Comparison of ENCODE assay signal across 1 cellular context in the genomic region with DNA sequence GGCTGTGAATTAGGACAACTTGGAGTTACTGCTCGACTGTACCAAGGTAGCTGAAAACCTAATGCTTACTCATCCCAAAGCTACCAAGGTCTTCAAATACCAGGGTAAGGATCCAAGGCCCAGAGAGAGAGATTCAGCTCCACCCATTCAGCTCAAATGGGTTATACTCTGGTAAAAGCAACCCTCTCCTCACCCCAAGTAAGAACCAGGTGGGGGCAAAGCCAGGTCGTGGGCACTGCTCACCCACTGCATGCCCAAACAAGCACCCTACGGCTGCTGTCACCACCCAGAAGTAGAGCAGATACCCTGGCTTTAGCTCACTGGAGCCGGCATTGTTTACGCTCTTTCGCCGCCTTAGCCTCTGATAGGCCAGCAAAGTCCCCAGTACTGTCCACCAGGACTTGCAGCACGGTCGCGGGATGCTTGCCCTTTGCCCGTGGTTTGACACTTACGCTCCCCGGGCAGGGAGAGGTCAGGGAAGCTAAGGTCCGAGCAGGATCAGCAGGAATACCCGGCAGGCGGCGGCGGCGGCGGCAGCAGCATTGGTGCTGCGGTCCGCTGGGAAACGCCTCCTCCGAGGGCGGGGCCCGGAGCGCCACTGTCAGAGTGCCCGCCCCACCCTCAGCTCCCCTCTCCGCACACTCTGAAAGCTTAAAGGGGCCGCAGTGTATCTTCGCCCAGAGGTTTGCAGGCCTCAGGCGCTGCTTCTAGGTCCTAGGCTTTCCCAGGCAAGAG.
TF ChIP-seq lines count a peak whose summit lies in the region.

No MANE protein-coding gene starts in this region.

TF ChIP-seq in HepG2, 621 proteins besides CTCF, POLR2A, EP300 and RAD21 (continued from another document and continues in another):
- TF ChIP-seq, protein P1, sequence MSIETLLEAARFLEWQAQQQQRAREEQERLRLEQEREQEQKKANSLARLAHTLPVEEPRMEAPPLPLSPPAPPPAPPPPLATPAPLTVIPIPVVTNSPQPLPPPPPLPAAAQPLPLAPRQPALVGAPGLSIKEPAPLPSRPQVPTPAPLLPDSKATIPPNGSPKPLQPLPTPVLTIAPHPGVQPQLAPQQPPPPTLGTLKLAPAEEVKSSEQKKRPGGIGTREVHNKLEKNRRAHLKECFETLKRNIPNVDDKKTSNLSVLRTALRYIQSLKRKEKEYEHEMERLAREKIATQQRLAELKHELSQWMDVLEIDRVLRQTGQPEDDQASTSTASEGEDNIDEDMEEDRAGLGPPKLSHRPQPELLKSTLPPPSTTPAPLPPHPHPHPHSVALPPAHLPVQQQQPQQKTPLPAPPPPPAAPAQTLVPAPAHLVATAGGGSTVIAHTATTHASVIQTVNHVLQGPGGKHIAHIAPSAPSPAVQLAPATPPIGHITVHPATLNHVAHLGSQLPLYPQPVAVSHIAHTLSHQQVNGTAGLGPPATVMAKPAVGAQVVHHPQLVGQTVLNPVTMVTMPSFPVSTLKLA (IDR thresholded peaks at IDR 0.05), result peak; percentile 44
- TF ChIP-seq TBX2 (CRISPR knock-in tag; IDR thresholded peaks at IDR 0.05; ENCODE audit: borderline replicate concordance) (peak; percentile 90), RXRA (CRISPR knock-in tag; IDR thresholded peaks at IDR 0.05) (peak; percentile 98), THYN1 (CRISPR knock-in tag; IDR thresholded peaks at IDR 0.05; ENCODE audit: borderline replicate concordance, low read depth) (no peak), ZNF234 (CRISPR knock-in tag; conservative IDR thresholded peaks at IDR 0.05) (no peak), RELA (CRISPR knock-in tag; IDR thresholded peaks at IDR 0.05) (no peak), NR2C2 (CRISPR knock-in tag; IDR thresholded peaks at IDR 0.05; ENCODE audit: borderline replicate concordance) (peak; percentile 88), JARID2 (CRISPR knock-in tag; IDR thresholded peaks at IDR 0.05; ENCODE audit: insufficient replicate concordance) (no peak), SNAPC2 (CRISPR knock-in tag; IDR thresholded peaks at IDR 0.05) (no peak), EZH2 (conservative IDR thresholded peaks at IDR 0.05; ENCODE audit: low read depth, low read length) (no peak), TBX3 (IDR thresholded peaks at IDR 0.05; ENCODE audit: borderline replicate concordance) (peak; percentile 78; the same call in 1 of the 2 replicates), ZNF747 (CRISPR knock-in tag; IDR thresholded peaks at IDR 0.05; ENCODE audit: borderline replicate concordance) (no peak), ZNF780A (CRISPR knock-in tag; IDR thresholded peaks at IDR 0.05) (0 out of 2 replicates have a peak, but pooled peaks have one; percentile 30), TOE1 (CRISPR knock-in tag; IDR thresholded peaks at IDR 0.05) (no peak), ARNTL (CRISPR knock-in tag; IDR thresholded peaks at IDR 0.05) (0 out of 2 replicates have a peak, but pooled peaks have one; percentile 44), NR2F6 (IDR thresholded peaks at IDR 0.05) (peak; percentile 79), NR2F6 (CRISPR knock-in tag; IDR thresholded peaks at IDR 0.05) (peak; percentile 94), ZNF10 (CRISPR knock-in tag; IDR thresholded peaks at IDR 0.05; ENCODE audit: borderline replicate concordance, low read depth) (no peak)
- TF ChIP-seq, protein P2, sequence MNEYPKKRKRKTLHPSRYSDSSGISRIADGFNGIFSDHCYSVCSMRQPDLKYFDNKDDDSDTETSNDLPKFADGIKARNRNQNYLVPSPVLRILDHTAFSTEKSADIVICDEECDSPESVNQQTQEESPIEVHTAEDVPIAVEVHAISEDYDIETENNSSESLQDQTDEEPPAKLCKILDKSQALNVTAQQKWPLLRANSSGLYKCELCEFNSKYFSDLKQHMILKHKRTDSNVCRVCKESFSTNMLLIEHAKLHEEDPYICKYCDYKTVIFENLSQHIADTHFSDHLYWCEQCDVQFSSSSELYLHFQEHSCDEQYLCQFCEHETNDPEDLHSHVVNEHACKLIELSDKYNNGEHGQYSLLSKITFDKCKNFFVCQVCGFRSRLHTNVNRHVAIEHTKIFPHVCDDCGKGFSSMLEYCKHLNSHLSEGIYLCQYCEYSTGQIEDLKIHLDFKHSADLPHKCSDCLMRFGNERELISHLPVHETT (CRISPR knock-in tag; conservative IDR thresholded peaks at IDR 0.05), result peak; percentile 46; the same call in 1 of the 2 replicates
- TF ChIP-seq, protein P3, sequence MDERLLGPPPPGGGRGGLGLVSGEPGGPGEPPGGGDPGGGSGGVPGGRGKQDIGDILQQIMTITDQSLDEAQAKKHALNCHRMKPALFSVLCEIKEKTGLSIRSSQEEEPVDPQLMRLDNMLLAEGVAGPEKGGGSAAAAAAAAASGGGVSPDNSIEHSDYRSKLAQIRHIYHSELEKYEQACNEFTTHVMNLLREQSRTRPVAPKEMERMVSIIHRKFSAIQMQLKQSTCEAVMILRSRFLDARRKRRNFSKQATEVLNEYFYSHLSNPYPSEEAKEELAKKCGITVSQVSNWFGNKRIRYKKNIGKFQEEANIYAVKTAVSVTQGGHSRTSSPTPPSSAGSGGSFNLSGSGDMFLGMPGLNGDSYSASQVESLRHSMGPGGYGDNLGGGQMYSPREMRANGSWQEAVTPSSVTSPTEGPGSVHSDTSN (CRISPR knock-in tag; IDR thresholded peaks at IDR 0.05), result no peak
- TF ChIP-seq, protein P4, sequence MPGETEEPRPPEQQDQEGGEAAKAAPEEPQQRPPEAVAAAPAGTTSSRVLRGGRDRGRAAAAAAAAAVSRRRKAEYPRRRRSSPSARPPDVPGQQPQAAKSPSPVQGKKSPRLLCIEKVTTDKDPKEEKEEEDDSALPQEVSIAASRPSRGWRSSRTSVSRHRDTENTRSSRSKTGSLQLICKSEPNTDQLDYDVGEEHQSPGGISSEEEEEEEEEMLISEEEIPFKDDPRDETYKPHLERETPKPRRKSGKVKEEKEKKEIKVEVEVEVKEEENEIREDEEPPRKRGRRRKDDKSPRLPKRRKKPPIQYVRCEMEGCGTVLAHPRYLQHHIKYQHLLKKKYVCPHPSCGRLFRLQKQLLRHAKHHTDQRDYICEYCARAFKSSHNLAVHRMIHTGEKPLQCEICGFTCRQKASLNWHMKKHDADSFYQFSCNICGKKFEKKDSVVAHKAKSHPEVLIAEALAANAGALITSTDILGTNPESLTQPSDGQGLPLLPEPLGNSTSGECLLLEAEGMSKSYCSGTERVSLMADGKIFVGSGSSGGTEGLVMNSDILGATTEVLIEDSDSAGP (CRISPR knock-in tag; IDR thresholded peaks at IDR 0.05; ENCODE audit: borderline replicate concordance), result peak; percentile 100
- TF ChIP-seq, protein P5, sequence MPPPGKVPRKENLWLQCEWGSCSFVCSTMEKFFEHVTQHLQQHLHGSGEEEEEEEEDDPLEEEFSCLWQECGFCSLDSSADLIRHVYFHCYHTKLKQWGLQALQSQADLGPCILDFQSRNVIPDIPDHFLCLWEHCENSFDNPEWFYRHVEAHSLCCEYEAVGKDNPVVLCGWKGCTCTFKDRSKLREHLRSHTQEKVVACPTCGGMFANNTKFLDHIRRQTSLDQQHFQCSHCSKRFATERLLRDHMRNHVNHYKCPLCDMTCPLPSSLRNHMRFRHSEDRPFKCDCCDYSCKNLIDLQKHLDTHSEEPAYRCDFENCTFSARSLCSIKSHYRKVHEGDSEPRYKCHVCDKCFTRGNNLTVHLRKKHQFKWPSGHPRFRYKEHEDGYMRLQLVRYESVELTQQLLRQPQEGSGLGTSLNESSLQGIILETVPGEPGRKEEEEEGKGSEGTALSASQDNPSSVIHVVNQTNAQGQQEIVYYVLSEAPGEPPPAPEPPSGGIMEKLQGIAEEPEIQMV (CRISPR knock-in tag; IDR thresholded peaks at IDR 0.05; ENCODE audit: low read depth), result peak; percentile 98
- TF ChIP-seq, protein P6, sequence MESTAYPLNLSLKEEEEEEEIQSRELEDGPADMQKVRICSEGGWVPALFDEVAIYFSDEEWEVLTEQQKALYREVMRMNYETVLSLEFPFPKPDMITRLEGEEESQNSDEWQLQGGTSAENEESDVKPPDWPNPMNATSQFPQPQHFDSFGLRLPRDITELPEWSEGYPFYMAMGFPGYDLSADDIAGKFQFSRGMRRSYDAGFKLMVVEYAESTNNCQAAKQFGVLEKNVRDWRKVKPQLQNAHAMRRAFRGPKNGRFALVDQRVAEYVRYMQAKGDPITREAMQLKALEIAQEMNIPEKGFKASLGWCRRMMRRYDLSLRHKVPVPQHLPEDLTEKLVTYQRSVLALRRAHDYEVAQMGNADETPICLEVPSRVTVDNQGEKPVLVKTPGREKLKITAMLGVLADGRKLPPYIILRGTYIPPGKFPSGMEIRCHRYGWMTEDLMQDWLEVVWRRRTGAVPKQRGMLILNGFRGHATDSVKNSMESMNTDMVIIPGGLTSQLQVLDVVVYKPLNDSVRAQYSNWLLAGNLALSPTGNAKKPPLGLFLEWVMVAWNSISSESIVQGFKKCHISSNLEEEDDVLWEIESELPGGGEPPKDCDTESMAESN (CRISPR knock-in tag; conservative IDR thresholded peaks at IDR 0.05), result peak; percentile 83
- TF ChIP-seq, protein P7, sequence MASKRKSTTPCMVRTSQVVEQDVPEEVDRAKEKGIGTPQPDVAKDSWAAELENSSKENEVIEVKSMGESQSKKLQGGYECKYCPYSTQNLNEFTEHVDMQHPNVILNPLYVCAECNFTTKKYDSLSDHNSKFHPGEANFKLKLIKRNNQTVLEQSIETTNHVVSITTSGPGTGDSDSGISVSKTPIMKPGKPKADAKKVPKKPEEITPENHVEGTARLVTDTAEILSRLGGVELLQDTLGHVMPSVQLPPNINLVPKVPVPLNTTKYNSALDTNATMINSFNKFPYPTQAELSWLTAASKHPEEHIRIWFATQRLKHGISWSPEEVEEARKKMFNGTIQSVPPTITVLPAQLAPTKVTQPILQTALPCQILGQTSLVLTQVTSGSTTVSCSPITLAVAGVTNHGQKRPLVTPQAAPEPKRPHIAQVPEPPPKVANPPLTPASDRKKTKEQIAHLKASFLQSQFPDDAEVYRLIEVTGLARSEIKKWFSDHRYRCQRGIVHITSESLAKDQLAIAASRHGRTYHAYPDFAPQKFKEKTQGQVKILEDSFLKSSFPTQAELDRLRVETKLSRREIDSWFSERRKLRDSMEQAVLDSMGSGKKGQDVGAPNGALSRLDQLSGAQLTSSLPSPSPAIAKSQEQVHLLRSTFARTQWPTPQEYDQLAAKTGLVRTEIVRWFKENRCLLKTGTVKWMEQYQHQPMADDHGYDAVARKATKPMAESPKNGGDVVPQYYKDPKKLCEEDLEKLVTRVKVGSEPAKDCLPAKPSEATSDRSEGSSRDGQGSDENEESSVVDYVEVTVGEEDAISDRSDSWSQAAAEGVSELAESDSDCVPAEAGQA (IDR thresholded peaks at IDR 0.05; ENCODE audit: low read depth), result no peak
- TF ChIP-seq, protein P7 (CRISPR knock-in tag; IDR thresholded peaks at IDR 0.05; ENCODE audit: borderline replicate concordance), result no peak
- TF ChIP-seq, protein P8, sequence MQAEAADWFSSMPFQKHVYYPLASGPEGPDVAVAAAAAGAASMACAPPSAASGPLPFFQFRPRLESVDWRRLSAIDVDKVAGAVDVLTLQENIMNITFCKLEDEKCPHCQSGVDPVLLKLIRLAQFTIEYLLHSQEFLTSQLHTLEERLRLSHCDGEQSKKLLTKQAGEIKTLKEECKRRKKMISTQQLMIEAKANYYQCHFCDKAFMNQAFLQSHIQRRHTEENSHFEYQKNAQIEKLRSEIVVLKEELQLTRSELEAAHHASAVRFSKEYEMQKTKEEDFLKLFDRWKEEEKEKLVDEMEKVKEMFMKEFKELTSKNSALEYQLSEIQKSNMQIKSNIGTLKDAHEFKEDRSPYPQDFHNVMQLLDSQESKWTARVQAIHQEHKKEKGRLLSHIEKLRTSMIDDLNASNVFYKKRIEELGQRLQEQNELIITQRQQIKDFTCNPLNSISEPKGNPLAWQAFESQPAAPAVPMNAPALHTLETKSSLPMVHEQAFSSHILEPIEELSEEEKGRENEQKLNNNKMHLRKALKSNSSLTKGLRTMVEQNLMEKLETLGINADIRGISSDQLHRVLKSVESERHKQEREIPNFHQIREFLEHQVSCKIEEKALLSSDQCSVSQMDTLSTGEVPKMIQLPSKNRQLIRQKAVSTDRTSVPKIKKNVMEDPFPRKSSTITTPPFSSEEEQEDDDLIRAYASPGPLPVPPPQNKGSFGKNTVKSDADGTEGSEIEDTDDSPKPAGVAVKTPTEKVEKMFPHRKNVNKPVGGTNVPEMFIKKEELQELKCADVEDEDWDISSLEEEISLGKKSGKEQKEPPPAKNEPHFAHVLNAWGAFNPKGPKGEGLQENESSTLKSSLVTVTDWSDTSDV (CRISPR knock-in tag; IDR thresholded peaks at IDR 0.05), result no peak; the same call in 1 of the 2 replicates
- TF ChIP-seq, protein P9, sequence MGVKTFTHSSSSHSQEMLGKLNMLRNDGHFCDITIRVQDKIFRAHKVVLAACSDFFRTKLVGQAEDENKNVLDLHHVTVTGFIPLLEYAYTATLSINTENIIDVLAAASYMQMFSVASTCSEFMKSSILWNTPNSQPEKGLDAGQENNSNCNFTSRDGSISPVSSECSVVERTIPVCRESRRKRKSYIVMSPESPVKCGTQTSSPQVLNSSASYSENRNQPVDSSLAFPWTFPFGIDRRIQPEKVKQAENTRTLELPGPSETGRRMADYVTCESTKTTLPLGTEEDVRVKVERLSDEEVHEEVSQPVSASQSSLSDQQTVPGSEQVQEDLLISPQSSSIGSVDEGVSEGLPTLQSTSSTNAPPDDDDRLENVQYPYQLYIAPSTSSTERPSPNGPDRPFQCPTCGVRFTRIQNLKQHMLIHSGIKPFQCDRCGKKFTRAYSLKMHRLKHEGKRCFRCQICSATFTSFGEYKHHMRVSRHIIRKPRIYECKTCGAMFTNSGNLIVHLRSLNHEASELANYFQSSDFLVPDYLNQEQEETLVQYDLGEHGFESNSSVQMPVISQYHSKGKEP (CRISPR knock-in tag; IDR thresholded peaks at IDR 0.05), result no peak
